18 cellular contexts compared by ENCODE assay signal in the genomic region with DNA sequence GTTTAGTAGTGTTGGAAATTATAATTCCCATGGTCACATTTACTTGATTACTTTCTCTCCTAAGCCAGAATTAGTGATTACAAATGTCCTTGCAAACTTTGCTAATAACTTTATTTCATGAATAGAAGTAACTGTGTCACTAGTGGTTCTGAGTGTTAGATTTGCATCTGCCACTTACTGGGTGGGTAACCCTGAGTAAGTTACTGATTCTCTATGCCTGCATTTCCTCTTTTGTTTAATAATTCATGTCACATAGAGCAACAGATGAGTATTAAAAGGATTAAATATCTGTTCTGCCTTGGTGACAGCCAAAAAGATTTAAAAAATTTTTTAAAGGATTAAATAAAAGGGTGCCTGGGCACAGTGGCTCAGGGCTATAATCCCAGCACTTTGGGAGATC.
"Had no signal": no experiment of that assay in that cellular context is flagged by ENCODE, and none has a peak within 500 bp of the region (broad histone marks: within the 10 kb centered on the region; RNA-seq: fewer than 3 reads in every experiment).

No MANE protein-coding gene starts in this region.

- H3K4me3 Mint-ChIP-seq: naive B cell, nephron had no signal

- H3K4me1 Mint-ChIP-seq: naive B cell had no signal

- FAIRE-seq: kidney, pancreas, urothelium cell line had no signal

- ATAC-seq: foreskin keratinocyte, left cardiac atrium, pancreas had no signal

- H3K9me3 Mint-ChIP-seq: naive B cell, nephron had no signal

- H3K36me3 Mint-ChIP-seq: naive B cell had no signal

- H3K27ac Mint-ChIP-seq: naive B cell had no signal

- DNase-seq: colonic mucosa; dermis blood vessel endothelial cell; foreskin keratinocyte; head of caudate nucleus; kidney; left cardiac atrium; left ventricle myocardium superior; mesenchymal stem cell; naive B cell; occipital lobe; pancreas; retina; sigmoid colon; stimulated activated CD4-positive, alpha-beta T cell treated with anti-CD3 and anti-CD28 coated beads, Interleukin-12 subunit alpha, Interleukin-12 subunit beta, amount 100 ng/mL, for 4 hours; stimulated activated naive CD4-positive, alpha-beta T cell treated with Interleukin-2 at 50 U/mL for 16 hours; trophoblast cell had no signal
